Comparison of ENCODE assay signal across 10 cellular contexts in the genomic region with DNA sequence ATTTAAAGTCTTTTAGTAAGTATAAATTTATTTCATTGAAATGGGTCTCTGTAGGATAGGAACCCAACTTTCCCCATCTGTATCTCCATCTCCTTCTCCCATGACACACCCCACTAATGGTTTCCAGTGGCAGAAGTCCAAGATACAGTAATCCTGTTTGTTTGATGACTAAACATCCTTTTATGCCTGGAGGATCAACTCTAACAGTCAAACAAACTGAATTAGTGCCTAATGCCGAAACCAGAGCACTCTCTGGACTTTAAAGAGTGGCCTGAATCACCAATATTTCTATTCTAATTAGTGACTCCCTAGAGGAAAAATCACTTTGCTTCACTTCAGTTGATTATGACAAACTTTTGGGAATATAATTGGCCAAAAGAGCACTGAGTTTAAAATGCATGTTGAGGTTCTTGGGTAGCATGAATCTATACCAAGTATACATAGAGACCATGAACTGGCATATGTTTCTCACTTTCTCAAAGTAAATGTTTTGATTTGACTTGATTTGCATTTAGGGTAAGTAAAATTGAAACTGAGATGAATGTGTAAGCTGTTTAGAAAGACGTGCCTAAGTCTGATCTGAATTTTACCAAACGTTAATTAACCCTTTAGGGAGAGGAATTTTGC.
A peak's percentile ranks its signal among the peaks of the same experiment; 100 is the strongest.
DNase-seq lines count a peak whose midpoint lies in the region; ATAC-seq and TF ChIP-seq lines count a peak whose summit lies in the region.
"Had no signal": no experiment of that assay in that cellular context is flagged by ENCODE, and none has a peak within 500 bp of the region (broad histone marks: within the 10 kb centered on the region; RNA-seq: fewer than 3 reads in every experiment).

No MANE protein-coding gene starts in this region.

- DNase-seq in COR-L47 (lab: John Stamatoyannopoulos, UW) = peak; percentile 77
- DNase-seq in LoVo (ENCODE audit: low spot score) = peak; percentile 18
- peak; percentile 71 for DNase-seq in SK-N-SH
- DNase-seq in hepatocyte (ENCODE audit: low spot score) = peak; percentile 44
- DNase-seq in NOMO-1 treated with dmso at 0.1 percent for 144 hours (lab: John Stamatoyannopoulos, UW; ENCODE audit: unreplicated experiment) = no peak
- DNase-seq in head of caudate nucleus = no peak
- DNase-seq: activated gamma-delta T cell, WERI-Rb-1 had no signal

- intact Hi-C loops in head of caudate nucleus (cut with DNase I) = no loop called here

- H3K27me3 ChIP-seq in SK-N-SH (ENCODE audit: insufficient read depth) (no peaks in the 10 kb centered on the region), hepatocyte (no peaks in the 10 kb centered on the region)

- H3K4me1 ChIP-seq in SK-N-SH (ENCODE audit: control insufficient read depth in 1 of 2, insufficient read depth in 2 of 2, low read depth in 1 of 2, low read length in 1 of 2) = peaks cover 4 to 19% of the 10 kb centered on the region in 2 experiments; a peak in 3 of 4 replicates
- H3K4me1 ChIP-seq in hepatocyte (ENCODE audit: insufficient read depth) = no peaks in the 10 kb centered on the region

- no peak for ATAC-seq in GM19452 (IDR thresholded peaks at IDR 0.05; ENCODE audit: unreplicated experiment)
- no peak for ATAC-seq in GM18867 (IDR thresholded peaks at IDR 0.05; ENCODE audit: unreplicated experiment)

- H3K4me3 ChIP-seq in SK-N-SH (ENCODE audit: low read depth in 2 of 2, low read length in 1 of 2) = 0 out of 4 replicates have a peak overlapping the region, but pooled peaks of 1 of the 2 experiments have one; percentile 9
- no peak overlapping the region for H3K4me3 ChIP-seq in hepatocyte

- TF ChIP-seq EP300 in SK-N-SH (IDR thresholded peaks at IDR 0.05; ENCODE audit: borderline replicate concordance in 1 of 2, low read depth in 1 of 2, low read length in 1 of 2) = peak; percentile 82 to 100; a peak in 3 of 4 replicates

- H2AFZ ChIP-seq in SK-N-SH (ENCODE audit: low read depth) (no peak overlapping the region), hepatocyte (no peak overlapping the region)

- CTCF ChIA-PET in SK-N-SH (lab: Yijun Ruan, JAX) = interaction anchor here (1.2 kb wide), 1 partner anchor 98 kb away, joined by 5 read pairs; no protein-coding TSS in a partner anchor

- H4K20me1 ChIP-seq in SK-N-SH (ENCODE audit: insufficient read depth) = no peaks in the 10 kb centered on the region
- H4K20me1 ChIP-seq in hepatocyte (ENCODE audit: insufficient read depth, poor library complexity, severe bottlenecking) = no peaks in the 10 kb centered on the region

- H3K9me3 ChIP-seq in SK-N-SH (no peaks in the 10 kb centered on the region), hepatocyte (ENCODE audit: low read depth) (no peaks in the 10 kb centered on the region)

- H3K4me2 ChIP-seq in SK-N-SH (no peak overlapping the region), hepatocyte (no peak overlapping the region)

- TF ChIP-seq CTCF in SK-N-SH (IDR thresholded peaks at IDR 0.05) (no peak), hepatocyte (IDR thresholded peaks at IDR 0.05; ENCODE audit: poor library complexity) (no peak)

- peak; percentile 47 for TF ChIP-seq RAD21 in SK-N-SH (IDR thresholded peaks at IDR 0.05; ENCODE audit: low read length)

- 1% methylated on average over 3 of the region's 3 CpGs for WGBS in SK-N-SH (ENCODE audit: low lambda C conversion rate)
- WGBS in hepatocyte (ENCODE audit: low lambda C conversion rate, missing lambda C conversion rate) = 38% methylated on average over 3 of the region's 3 CpGs

- H3K27ac ChIP-seq in SK-N-SH (ENCODE audit: low read depth in 2 of 2, low read length in 1 of 2) (peak overlapping the region; percentile 78 to 100), hepatocyte (no peak overlapping the region)
- H3K27ac ChIP-seq: WERI-Rb-1 had no signal

- H3K9ac ChIP-seq in SK-N-SH = no peak overlapping the region

- H3K79me2 ChIP-seq in SK-N-SH (ENCODE audit: insufficient read depth) (no peaks in the 10 kb centered on the region), hepatocyte (no peaks in the 10 kb centered on the region)

- peaks cover 27% of the 10 kb centered on the region for H3F3A ChIP-seq in SK-N-SH (replicated peaks; ENCODE audit: insufficient read depth)

- H3K9me2 ChIP-seq in SK-N-SH = no peaks in the 10 kb centered on the region
- H3K9me2 ChIP-seq in hepatocyte (replicated peaks; ENCODE audit: insufficient read depth) = no peaks in the 10 kb centered on the region

- no peaks in the 10 kb centered on the region for H3K36me3 ChIP-seq in SK-N-SH (replicated peaks in 1 of 2; ENCODE audit: control insufficient read depth in 1 of 2, insufficient read depth in 2 of 2, low read length in 1 of 2)
- H3K36me3 ChIP-seq in hepatocyte (replicated peaks; ENCODE audit: insufficient read depth, low read depth) = no peaks in the 10 kb centered on the region
- H3K36me3 ChIP-seq: WERI-Rb-1 had no signal

- POLR2A ChIA-PET in SK-N-SH (lab: Yijun Ruan, JAX) = no interaction called here

TF ChIP-seq in SK-N-SH, 30 proteins besides CTCF, POLR2A, EP300 and RAD21 (continues in another document):
- TF ChIP-seq CHD2 (IDR thresholded peaks at IDR 0.05; ENCODE audit: low read length, partially characterized antibody) = peak; percentile 94
- TF ChIP-seq TCF12 (IDR thresholded peaks at IDR 0.05) = peak; percentile 89
- TF ChIP-seq FOXM1 (IDR thresholded peaks at IDR 0.05; ENCODE audit: low read depth) = peak; percentile 88; the same call in 1 of the 2 replicates
- TF ChIP-seq GABPA (IDR thresholded peaks at IDR 0.05; ENCODE audit: low read depth) = no peak
- TF ChIP-seq, protein P1, sequence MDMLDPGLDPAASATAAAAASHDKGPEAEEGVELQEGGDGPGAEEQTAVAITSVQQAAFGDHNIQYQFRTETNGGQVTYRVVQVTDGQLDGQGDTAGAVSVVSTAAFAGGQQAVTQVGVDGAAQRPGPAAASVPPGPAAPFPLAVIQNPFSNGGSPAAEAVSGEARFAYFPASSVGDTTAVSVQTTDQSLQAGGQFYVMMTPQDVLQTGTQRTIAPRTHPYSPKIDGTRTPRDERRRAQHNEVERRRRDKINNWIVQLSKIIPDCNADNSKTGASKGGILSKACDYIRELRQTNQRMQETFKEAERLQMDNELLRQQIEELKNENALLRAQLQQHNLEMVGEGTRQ (IDR thresholded peaks at IDR 0.05; ENCODE audit: borderline replicate concordance, low read depth, low read length) = no peak
- TF ChIP-seq RFX5 (IDR thresholded peaks at IDR 0.05; ENCODE audit: low read length) = no peak
- no peak for TF ChIP-seq ELF1 (IDR thresholded peaks at IDR 0.05)
- no peak for TF ChIP-seq TAF1 (IDR thresholded peaks at IDR 0.05; ENCODE audit: borderline replicate concordance, low read depth, low read length)
- TF ChIP-seq, protein P2, sequence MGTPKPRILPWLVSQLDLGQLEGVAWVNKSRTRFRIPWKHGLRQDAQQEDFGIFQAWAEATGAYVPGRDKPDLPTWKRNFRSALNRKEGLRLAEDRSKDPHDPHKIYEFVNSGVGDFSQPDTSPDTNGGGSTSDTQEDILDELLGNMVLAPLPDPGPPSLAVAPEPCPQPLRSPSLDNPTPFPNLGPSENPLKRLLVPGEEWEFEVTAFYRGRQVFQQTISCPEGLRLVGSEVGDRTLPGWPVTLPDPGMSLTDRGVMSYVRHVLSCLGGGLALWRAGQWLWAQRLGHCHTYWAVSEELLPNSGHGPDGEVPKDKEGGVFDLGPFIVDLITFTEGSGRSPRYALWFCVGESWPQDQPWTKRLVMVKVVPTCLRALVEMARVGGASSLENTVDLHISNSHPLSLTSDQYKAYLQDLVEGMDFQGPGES (IDR thresholded peaks at IDR 0.05; ENCODE audit: low read depth, low read length) = no peak
- peak; percentile 85; the same call in 1 of the 2 replicates for TF ChIP-seq RCOR1 (IDR thresholded peaks at IDR 0.05; ENCODE audit: low read length)
- TF ChIP-seq, protein P3, sequence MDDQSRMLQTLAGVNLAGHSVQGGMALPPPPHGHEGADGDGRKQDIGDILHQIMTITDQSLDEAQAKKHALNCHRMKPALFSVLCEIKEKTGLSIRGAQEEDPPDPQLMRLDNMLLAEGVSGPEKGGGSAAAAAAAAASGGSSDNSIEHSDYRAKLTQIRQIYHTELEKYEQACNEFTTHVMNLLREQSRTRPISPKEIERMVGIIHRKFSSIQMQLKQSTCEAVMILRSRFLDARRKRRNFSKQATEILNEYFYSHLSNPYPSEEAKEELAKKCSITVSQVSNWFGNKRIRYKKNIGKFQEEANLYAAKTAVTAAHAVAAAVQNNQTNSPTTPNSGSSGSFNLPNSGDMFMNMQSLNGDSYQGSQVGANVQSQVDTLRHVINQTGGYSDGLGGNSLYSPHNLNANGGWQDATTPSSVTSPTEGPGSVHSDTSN (IDR thresholded peaks at IDR 0.05) = peak; percentile 79
- peak; percentile 65; the same call in 1 of the 2 replicates for TF ChIP-seq FOSL2 (IDR thresholded peaks at IDR 0.05; ENCODE audit: borderline replicate concordance, low read depth)
- peak; percentile 90; the same call in 1 of the 2 replicates for TF ChIP-seq TEAD4 (IDR thresholded peaks at IDR 0.05; ENCODE audit: borderline replicate concordance, insufficient read depth)
- TF ChIP-seq EZH2phosphoT487 (IDR thresholded peaks at IDR 0.05; ENCODE audit: borderline replicate concordance, low read depth) = no peak
- TF ChIP-seq, protein P4, sequence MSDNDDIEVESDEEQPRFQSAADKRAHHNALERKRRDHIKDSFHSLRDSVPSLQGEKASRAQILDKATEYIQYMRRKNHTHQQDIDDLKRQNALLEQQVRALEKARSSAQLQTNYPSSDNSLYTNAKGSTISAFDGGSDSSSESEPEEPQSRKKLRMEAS (IDR thresholded peaks at IDR 0.05; ENCODE audit: low read depth) = no peak
- 0 out of 2 replicates have a peak, but pooled peaks have one; percentile 40 for TF ChIP-seq SIN3A (IDR thresholded peaks at IDR 0.05; ENCODE audit: borderline replicate concordance, low read depth, low read length)
- TF ChIP-seq FOXJ3 (CRISPR knock-in tag; IDR thresholded peaks at IDR 0.05) = peak; percentile 99
- no peak for TF ChIP-seq NRF1 (IDR thresholded peaks at IDR 0.05; ENCODE audit: low read depth, low read length)
- TF ChIP-seq GATA2 (CRISPR knock-in tag; IDR thresholded peaks at IDR 0.05) = peak; percentile 85
- TF ChIP-seq MXI1 (IDR thresholded peaks at IDR 0.05; ENCODE audit: low read depth, low read length) = peak; percentile 34; the same call in 1 of the 2 replicates
- TF ChIP-seq MEF2A (IDR thresholded peaks at IDR 0.05; ENCODE audit: borderline replicate concordance, low read depth) = no peak
- TF ChIP-seq JUND (IDR thresholded peaks at IDR 0.05) = peak; percentile 70
- peak; percentile 86 for TF ChIP-seq NFIC (IDR thresholded peaks at IDR 0.05; ENCODE audit: borderline replicate concordance)
- no peak for TF ChIP-seq YY1 (IDR thresholded peaks at IDR 0.05; ENCODE audit: low read depth)

Comparison
In these comparisons a context has a peak if more than half of its experiments do, and no peak if none do; other contexts are left out.
1. DNase-seq: peak in COR-L47 (single experiment), LoVo (single experiment), SK-N-SH (single experiment) and hepatocyte (single experiment); none in NOMO-1 treated with dmso at 0.1 percent for 144 hours (single experiment) and head of caudate nucleus (0 of 42).